Comparison of ENCODE assay signal across 8 cellular contexts in genomic region chr19:57769345-57770131, GRCh38. TPM values are rescaled to one million over a fixed set of nuclear protein-coding genes. Genes with fewer than 3 reads are reported as not detected.
DNase-seq lines count a peak whose midpoint lies in the region; ATAC-seq and TF ChIP-seq lines count a peak whose summit lies in the region.

Gene ZNF586 (plus strand): TSS chr19:57769676. CDS start chr19:57769843, 167 bp downstream.

- H3K36me3 ChIP-seq in duodenal mucosa (ENCODE audit: control insufficient read depth in 1 of 2, insufficient read depth in 2 of 2, low read length in 2 of 2), result peaks cover 8 to 19% of the 10 kb centered on the region in 2 donors

- H3K9me3 ChIP-seq in duodenal mucosa (ENCODE audit: control insufficient read depth in 1 of 2, low read length in 2 of 2), result peaks cover 8 to 20% of the 10 kb centered on the region in 2 donors

- H3K9ac ChIP-seq in duodenal mucosa (ENCODE audit: low read depth in 1 of 2, low read length in 2 of 2), result peak within 1 kb of the TSS; percentile 48 to 63

- DNase-seq in AML-193 (lab: John Stamatoyannopoulos, UW) (peak; percentile 82 to 84), NCI-H748 treated with DMSO at 0.1 percent for 48 hours (lab: John Stamatoyannopoulos, UW) (peak; percentile 78), lower leg skin (ENCODE audit: low spot score in 2 of 2) (peak; percentile 88 to 97)
- DNase-seq in activated CD4-positive, alpha-beta T cell treated with anti-CD3 and anti-CD28 coated beads, Interleukin-2, amount 50 U/mL, for 48 hours, result peak; percentile 84 to 88
- DNase-seq in stimulated activated CD4-positive, alpha-beta T cell treated with anti-CD3 and anti-CD28 coated beads, Interleukin-4, amount 100 ng/mL, for 4 hours, result peak; percentile 75 to 84

- no peak for TF ChIP-seq POLR2A in lower leg skin (IDR thresholded peaks at IDR 0.05)

- WGBS in lower leg skin, 2 donors, result 3 to 6% methylated on average over 29 to 52 of the region's 61 CpGs

- peak within 1 kb of the TSS; percentile 72 for H3K27ac ChIP-seq in duodenal mucosa (ENCODE audit: low read depth, low read length)

- no peaks in the 10 kb centered on the region for H3K27me3 ChIP-seq in duodenal mucosa (ENCODE audit: control insufficient read depth in 1 of 2, insufficient read depth in 2 of 2, low read length in 2 of 2)

- peak within 1 kb of the TSS; percentile 72 to 80 for H3K4me3 ChIP-seq in duodenal mucosa (ENCODE audit: low read depth in 1 of 2, low read length in 2 of 2)
- H3K4me3 ChIP-seq in lower leg skin (ENCODE audit: low read depth, poor library complexity, severe bottlenecking), result peak within 1 kb of the TSS; percentile 67

- ATAC-seq in GM19043 (IDR thresholded peaks at IDR 0.05; ENCODE audit: low read depth, unreplicated experiment) (peak; percentile 91), HG03378 (IDR thresholded peaks at IDR 0.05; ENCODE audit: unreplicated experiment) (peak; percentile 96)

- no peak for TF ChIP-seq CTCF in lower leg skin (IDR thresholded peaks at IDR 0.05)

- intact Hi-C loops in lower leg skin (cut with DNase I; ENCODE audit: low total_unique reads), result no loop called here

- peaks cover 6% of the 10 kb centered on the region in 2 donors for H3K4me1 ChIP-seq in duodenal mucosa (ENCODE audit: control insufficient read depth in 1 of 2, insufficient read depth in 2 of 2, low read length in 2 of 2)

RNA-seq across cellular contexts. Expression of gene ZNF586, which starts in this region (rescaled TPM):
- 10 to 100 TPM in 3 of 4 donors, 1 to 10 TPM in 1; 9.1 to 21.4 (median 17.5) TPM for total RNA-seq in lower leg skin

Comparison
In these comparisons a context has a peak if more than half of its experiments do, and no peak if none do; other contexts are left out.
1. Peak in every context shown above with its lines: DNase-seq, ATAC-seq, H3K4me3 ChIP-seq and H3K27ac ChIP-seq.